In the genomic region with DNA sequence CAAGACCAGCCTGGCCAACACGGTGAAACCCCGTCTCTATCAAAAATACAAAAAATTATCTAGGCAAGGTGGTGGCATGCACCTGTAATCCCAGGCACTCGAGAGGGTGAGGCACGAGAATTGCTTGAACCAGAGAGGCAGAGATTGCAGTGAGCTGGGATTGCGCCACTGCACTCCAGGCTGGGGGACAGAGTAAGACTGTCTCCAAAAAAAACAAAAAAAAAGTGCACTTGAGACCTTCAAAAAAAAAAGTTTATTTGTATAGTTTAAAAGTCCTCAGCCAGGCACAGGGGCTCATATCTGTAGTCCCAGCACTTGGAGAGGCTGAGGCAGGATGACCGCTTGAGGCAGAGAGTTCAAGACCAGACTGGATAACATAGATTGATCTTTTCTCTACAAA, we compare ENCODE assay signal across 11 cellular contexts. TPM values are rescaled to one million over a fixed set of nuclear protein-coding genes. Genes with fewer than 3 reads are reported as not detected.
DNase-seq lines count a peak whose midpoint lies in the region; ATAC-seq and TF ChIP-seq lines count a peak whose summit lies in the region.
"Had no signal": no experiment of that assay in that cellular context is flagged by ENCODE, and none has a peak within 500 bp of the region (broad histone marks: within the 10 kb centered on the region; RNA-seq: fewer than 3 reads in every experiment).

No MANE protein-coding gene starts in this region.

- DNase-seq in left cardiac atrium (peak; percentile 53), left ventricle myocardium superior (no peak), upper lobe of left lung (peak in 1 of 2 donors; percentile 85), EL (no peak), SKM-1 treated with dmso at 0.1 percent for 144 hours (lab: John Stamatoyannopoulos, UW; ENCODE audit: unreplicated experiment) (no peak)
- DNase-seq: activated B cell treated with CpG ODN at 0.5 μM for 24 hours; CD8-positive, alpha-beta T cell; NCI-H187 treated with DMSO at 0.1 percent for 48 hours had no signal

- H3K36me3 ChIP-seq in liver (ENCODE audit: control insufficient read depth in 4 of 4, insufficient read depth in 3 of 4, low read depth in 1 of 4, low read length in 3 of 4): peaks cover 7 to 23% (median 14%) of the 10 kb centered on the region in 4 donors
- H3K36me3 ChIP-seq in upper lobe of left lung: peaks cover 9 to 44% (median 18%) of the 10 kb centered on the region in 4 donors

- intact Hi-C loops in left cardiac atrium (cut with DNase I): loop anchor here (2.0 to 10.0 kb wide), 3 partner anchors 21 to 229 kb away; a partner anchor contains a TSS
- intact Hi-C loops in left ventricle myocardium superior (cut with micrococcal nuclease): no loop called here

- no peak for TF ChIP-seq RAD21 in liver (IDR thresholded peaks at IDR 0.05)

- TF ChIP-seq POLR2A in upper lobe of left lung (IDR thresholded peaks at IDR 0.05): no peak

- peaks cover 55% of the 10 kb centered on the region for H3K4me1 Mint-ChIP-seq in activated T-helper 17 cell treated with anti-CD3 and anti-CD28 coated beads, Interleukin-2, amount 50 U/mL, for 72 hours

- H3K27me3 Mint-ChIP-seq in activated T-helper 17 cell treated with anti-CD3 and anti-CD28 coated beads, Interleukin-2, amount 50 U/mL, for 72 hours: no peaks in the 10 kb centered on the region
- H3K27me3 Mint-ChIP-seq: activated B cell treated with CpG ODN at 0.5 μM for 24 hours had no signal

- H3K36me3 Mint-ChIP-seq in activated T-helper 17 cell treated with anti-CD3 and anti-CD28 coated beads, Interleukin-2, amount 50 U/mL, for 72 hours (ENCODE audit: low read depth): peaks cover 98% of the 10 kb centered on the region

- peak overlapping the region; percentile 96 for H3K27ac Mint-ChIP-seq in activated T-helper 17 cell treated with anti-CD3 and anti-CD28 coated beads, Interleukin-2, amount 50 U/mL, for 72 hours

- 41% methylated on average over 6 of the region's 6 CpGs for WGBS in liver
- WGBS in upper lobe of left lung, 2 donors: 64 to 74% methylated on average over 6 of the region's 6 CpGs

- no peaks in the 10 kb centered on the region for H3K9me3 Mint-ChIP-seq in activated T-helper 17 cell treated with anti-CD3 and anti-CD28 coated beads, Interleukin-2, amount 50 U/mL, for 72 hours
- H3K9me3 Mint-ChIP-seq: activated B cell treated with CpG ODN at 0.5 μM for 24 hours; CD8-positive, alpha-beta T cell had no signal

- TF ChIP-seq CTCF in liver (IDR thresholded peaks at IDR 0.05; ENCODE audit: low read depth, low read length, missing input control) (no peak), upper lobe of left lung (IDR thresholded peaks at IDR 0.05) (no peak)

- TF ChIP-seq EP300 in upper lobe of left lung (IDR thresholded peaks at IDR 0.05): no peak

- no peaks in the 10 kb centered on the region for H3K27me3 ChIP-seq in liver (ENCODE audit: control insufficient read depth in 4 of 4, insufficient read depth in 4 of 4, low read length in 3 of 4)
- H3K27me3 ChIP-seq in upper lobe of left lung: no peaks in the 10 kb centered on the region

- ATAC-seq in left cardiac atrium: no peak
- ATAC-seq in left ventricle myocardium superior: no peak
- no peak for ATAC-seq in activated T-helper 17 cell treated with anti-CD3 and anti-CD28 coated beads, Interleukin-2, amount 50 U/mL, for 72 hours (replicated peaks)
- no peak for ATAC-seq in upper lobe of left lung (ENCODE audit: low FRiP score in 2 of 2)
- ATAC-seq in HG02973 (IDR thresholded peaks at IDR 0.05; ENCODE audit: unreplicated experiment): no peak
- ATAC-seq: CD8-positive, alpha-beta T cell had no signal

- H3K4me3 Mint-ChIP-seq in activated T-helper 17 cell treated with anti-CD3 and anti-CD28 coated beads, Interleukin-2, amount 50 U/mL, for 72 hours: peak overlapping the region; percentile 95
- H3K4me3 Mint-ChIP-seq: activated B cell treated with CpG ODN at 0.5 μM for 24 hours; CD8-positive, alpha-beta T cell had no signal

- H3K27ac ChIP-seq in liver (ENCODE audit: low read depth in 1 of 2, low read length in 2 of 2) (peak overlapping the region; percentile 21 to 51), upper lobe of left lung (peak overlapping the region in 3 of 4 donors; percentile 3 to 99 (median 11))

- H3K4me3 ChIP-seq in liver (ENCODE audit: low read depth in 1 of 3, low read length in 3 of 3) (no peak overlapping the region), upper lobe of left lung (no peak overlapping the region)

- H3K9ac ChIP-seq in liver (ENCODE audit: low read depth in 1 of 2, low read length in 2 of 2): no peak overlapping the region

- H3K4me1 ChIP-seq in liver (ENCODE audit: control insufficient read depth in 4 of 4, insufficient read depth in 4 of 4, low read length in 3 of 4) (peaks cover 16 to 58% (median 50%) of the 10 kb centered on the region in 4 donors), upper lobe of left lung (peaks cover 44 to 80% (median 53%) of the 10 kb centered on the region in 4 donors)

- no peaks in the 10 kb centered on the region for H3K9me3 ChIP-seq in liver (ENCODE audit: control insufficient read depth in 4 of 4, low read length in 3 of 4)
- no peaks in the 10 kb centered on the region for H3K9me3 ChIP-seq in upper lobe of left lung

TF ChIP-seq in liver, 16 proteins besides CTCF, POLR2A, EP300 and RAD21:
- TF ChIP-seq, protein P1, sequence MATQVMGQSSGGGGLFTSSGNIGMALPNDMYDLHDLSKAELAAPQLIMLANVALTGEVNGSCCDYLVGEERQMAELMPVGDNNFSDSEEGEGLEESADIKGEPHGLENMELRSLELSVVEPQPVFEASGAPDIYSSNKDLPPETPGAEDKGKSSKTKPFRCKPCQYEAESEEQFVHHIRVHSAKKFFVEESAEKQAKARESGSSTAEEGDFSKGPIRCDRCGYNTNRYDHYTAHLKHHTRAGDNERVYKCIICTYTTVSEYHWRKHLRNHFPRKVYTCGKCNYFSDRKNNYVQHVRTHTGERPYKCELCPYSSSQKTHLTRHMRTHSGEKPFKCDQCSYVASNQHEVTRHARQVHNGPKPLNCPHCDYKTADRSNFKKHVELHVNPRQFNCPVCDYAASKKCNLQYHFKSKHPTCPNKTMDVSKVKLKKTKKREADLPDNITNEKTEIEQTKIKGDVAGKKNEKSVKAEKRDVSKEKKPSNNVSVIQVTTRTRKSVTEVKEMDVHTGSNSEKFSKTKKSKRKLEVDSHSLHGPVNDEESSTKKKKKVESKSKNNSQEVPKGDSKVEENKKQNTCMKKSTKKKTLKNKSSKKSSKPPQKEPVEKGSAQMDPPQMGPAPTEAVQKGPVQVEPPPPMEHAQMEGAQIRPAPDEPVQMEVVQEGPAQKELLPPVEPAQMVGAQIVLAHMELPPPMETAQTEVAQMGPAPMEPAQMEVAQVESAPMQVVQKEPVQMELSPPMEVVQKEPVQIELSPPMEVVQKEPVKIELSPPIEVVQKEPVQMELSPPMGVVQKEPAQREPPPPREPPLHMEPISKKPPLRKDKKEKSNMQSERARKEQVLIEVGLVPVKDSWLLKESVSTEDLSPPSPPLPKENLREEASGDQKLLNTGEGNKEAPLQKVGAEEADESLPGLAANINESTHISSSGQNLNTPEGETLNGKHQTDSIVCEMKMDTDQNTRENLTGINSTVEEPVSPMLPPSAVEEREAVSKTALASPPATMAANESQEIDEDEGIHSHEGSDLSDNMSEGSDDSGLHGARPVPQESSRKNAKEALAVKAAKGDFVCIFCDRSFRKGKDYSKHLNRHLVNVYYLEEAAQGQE (IDR thresholded peaks at IDR 0.05): no peak
- TF ChIP-seq SP1 (IDR thresholded peaks at IDR 0.05) (no peak), FOXA2 (IDR thresholded peaks at IDR 0.05) (no peak), GABPA (IDR thresholded peaks at IDR 0.05 in 1 of 2, conservative IDR thresholded peaks at IDR 0.05 in 1 of 2) (no peak), FOXA1 (IDR thresholded peaks at IDR 0.05) (no peak), HNF4G (IDR thresholded peaks at IDR 0.05) (no peak), HNF4A (conservative IDR thresholded peaks at IDR 0.05) (peak; percentile 15 to 17), JUND (IDR thresholded peaks at IDR 0.05) (no peak), NR2F2 (IDR thresholded peaks at IDR 0.05) (no peak), RXRA (IDR thresholded peaks at IDR 0.05) (peak in 1 of 2 donors; percentile 19), TAF1 (conservative IDR thresholded peaks at IDR 0.05) (no peak)

RNA-seq across cellular contexts. Expression of a gene that starts 2.1 kb away (rescaled TPM):
- 10 to 100 TPM; 50.7 to 54.4 TPM for total RNA-seq in left cardiac atrium
- total RNA-seq in left ventricle myocardium superior: 55.0 TPM
- total RNA-seq in activated T-helper 17 cell treated with anti-CD3 and anti-CD28 coated beads, Interleukin-2, amount 50 U/mL, for 72 hours: 10 to 100 TPM; 88.4 to 88.6 TPM
- 10 to 100 TPM; 57.7 to 65.7 TPM for total RNA-seq in liver
- 10 to 100 TPM in 1 of 2 donors, 1 to 10 TPM in 1; 7.1 to 19.7 TPM for polyA plus RNA-seq in liver
- 100 to 1,000 TPM in 1 of 6 donors, 10 to 100 TPM in 5; 60.9 to 151 (median 81.6) TPM for total RNA-seq in upper lobe of left lung

RNA-seq across cellular contexts. Expression of a gene that starts 2.2 kb away (rescaled TPM):
- 10 to 100 TPM; 30.2 to 61.2 TPM for total RNA-seq in left cardiac atrium
- 27.8 TPM for total RNA-seq in left ventricle myocardium superior
- 100 to 1,000 TPM; 165 to 189 TPM for total RNA-seq in activated T-helper 17 cell treated with anti-CD3 and anti-CD28 coated beads, Interleukin-2, amount 50 U/mL, for 72 hours
- total RNA-seq in liver: 10 to 100 TPM; 26.5 to 82.2 TPM
- 10 to 100 TPM; 38.5 to 45.1 TPM for polyA plus RNA-seq in liver
- 10 to 100 TPM; 12.0 to 93.3 (median 44.1) TPM for total RNA-seq in upper lobe of left lung

RNA-seq across cellular contexts. Expression of a gene that starts 22.0 kb away (rescaled TPM):
- total RNA-seq in left cardiac atrium (10 to 100 TPM; 31.3 to 37.6 TPM), left ventricle myocardium superior (27.4 TPM), liver (10 to 100 TPM; 33.3 to 77.9 TPM), upper lobe of left lung (10 to 100 TPM; 29.3 to 70.2 (median 38.6) TPM)
- total RNA-seq in activated T-helper 17 cell treated with anti-CD3 and anti-CD28 coated beads, Interleukin-2, amount 50 U/mL, for 72 hours: 10 to 100 TPM; 34.6 to 37.3 TPM
- polyA plus RNA-seq in liver: 10 to 100 TPM; 53.2 to 60.3 TPM

RNA-seq across cellular contexts. Expression of a gene that starts 22.3 kb away (rescaled TPM):
- total RNA-seq in left cardiac atrium (10 to 100 TPM; 72.1 to 88.1 TPM), left ventricle myocardium superior (84.1 TPM), liver (10 to 100 TPM; 42.3 to 65.9 TPM), upper lobe of left lung (10 to 100 TPM; 13.6 to 92.4 (median 77.6) TPM)
- total RNA-seq in activated T-helper 17 cell treated with anti-CD3 and anti-CD28 coated beads, Interleukin-2, amount 50 U/mL, for 72 hours: 100 to 1,000 TPM in 1 of 2 donors, 10 to 100 TPM in 1; 66.2 to 106 TPM
- polyA plus RNA-seq in liver: 100 to 1,000 TPM; 161 to 227 TPM
